Comparison of ENCODE assay signal across 13 cellular contexts in genomic region chr11:47062736-47063135, GRCh38.
DNase-seq lines count a peak whose midpoint lies in the region; ATAC-seq, FAIRE-seq and TF ChIP-seq lines count a peak whose summit lies in the region.
"Had no signal": no experiment of that assay in that cellular context is flagged by ENCODE, and none has a peak within 500 bp of the region (broad histone marks: within the 10 kb centered on the region; RNA-seq: fewer than 3 reads in every experiment).

No MANE protein-coding gene starts in this region.

- H3K9ac ChIP-seq in H1 (replicated peaks in 1 of 4; ENCODE audit: extremely low read depth in 1 of 4, low read depth in 3 of 4, low read length in 3 of 4) (no peak overlapping the region), neuronal stem cell (ENCODE audit: low read depth, low read length, poor library complexity) (no peak overlapping the region)

- CTCF ChIA-PET in H1 (lab: Charles Lee; ENCODE audit: partially characterized antibody) = interaction anchor here (0.9 kb wide), 1 partner anchor 12 kb away, joined by 4 read pairs; no protein-coding TSS in a partner anchor

- H2BK5ac ChIP-seq in H1 (ENCODE audit: low read depth, low read length) (peak overlapping the region; percentile 76; the same call in 1 of the 2 replicates), neuronal stem cell (ENCODE audit: low read length) (no peak overlapping the region)

- POLR2A ChIA-PET in H1 (lab: Charles Lee; ENCODE audit: partially characterized antibody) = interaction anchor here (1.2 to 1.8 kb wide), 3 partner anchors 84 to 153 kb away, joined by 3 to 5 read pairs (median 3); no protein-coding TSS in a partner anchor

- no peaks in the 10 kb centered on the region for H3K79me2 ChIP-seq in H1 (ENCODE audit: control insufficient read depth in 1 of 2, insufficient read depth in 2 of 2, low read length in 2 of 2)

- H4K20me1 ChIP-seq in H1 (replicated peaks in 1 of 2; ENCODE audit: control insufficient read depth in 1 of 2, insufficient read depth in 2 of 2, low read length in 2 of 2) = no peaks in the 10 kb centered on the region

- H2AFZ ChIP-seq in H1 (ENCODE audit: low read length) (no peak overlapping the region), neuronal stem cell (ENCODE audit: low read length) (no peak overlapping the region)

- H3K4me2 ChIP-seq in H1 (ENCODE audit: insufficient read depth in 1 of 2, low read depth in 2 of 2, low read length in 2 of 2) = no peak overlapping the region
- no peak overlapping the region for H3K4me2 ChIP-seq in neuronal stem cell (ENCODE audit: insufficient read depth, low read length, poor library complexity, severe bottlenecking)
- H3K4me2 ChIP-seq: A549 had no signal

- H3K23ac ChIP-seq in H1 (ENCODE audit: insufficient read length) (no peak overlapping the region), neuronal stem cell (ENCODE audit: low read depth, low read length, poor library complexity) (no peak overlapping the region)

- DNase-seq in LHCN-M2 (ENCODE audit: low read depth) = peak; percentile 58
- DNase-seq in H1 (ENCODE audit: low read depth in 1 of 2, low spot score in 2 of 2) = no peak
- DNase-seq in neuronal stem cell (ENCODE audit: low spot score) = no peak
- no peak for DNase-seq in islet precursor cell
- DNase-seq in cerebellar nuclear complex (lab: John Stamatoyannopoulos, UW) = no peak
- DNase-seq: BE2C; CD4-positive, alpha-beta memory T cell; DMS79; IMR-90 had no signal

- no peak overlapping the region for H3K56ac ChIP-seq in H1 (replicated peaks; ENCODE audit: insufficient read length, low read depth, low read length)

- WGBS in H1 (ENCODE audit: extremely low coverage in 1 of 2, insufficient coverage in 1 of 2, insufficient read length in 1 of 2, insufficient replicate concordance in 2 of 2, low coverage in 1 of 2, low lambda C conversion rate in 2 of 2, missing lambda C conversion rate in 1 of 2), 2 experiments = 64% methylated on average over 2 of the region's 2 CpGs; no CpG with 5 or more reads in 1 of the 2 experiments
- no CpG with 5 or more reads among the region's 2 CpGs for WGBS in neuronal stem cell (ENCODE audit: extremely low coverage in 2 of 2, insufficient read length in 2 of 2, insufficient replicate concordance in 1 of 2), 2 donors

- no peaks in the 10 kb centered on the region; the same call in 1 of the 2 replicates for H3K23me2 ChIP-seq in H1 (ENCODE audit: low read depth, low read length)

- H4K91ac ChIP-seq in H1 (replicated peaks; ENCODE audit: insufficient read length, low read length) (no peak overlapping the region), neuronal stem cell (ENCODE audit: low read depth, low read length, poor library complexity) (no peak overlapping the region)

- H4K8ac ChIP-seq in H1 (ENCODE audit: extremely low read depth, insufficient read depth, low read length) (no peak overlapping the region), neuronal stem cell (ENCODE audit: low read depth, low read length) (peak overlapping the region; percentile 19)

- ATAC-seq in HG03442 (IDR thresholded peaks at IDR 0.05; ENCODE audit: unreplicated experiment) = no peak
- ATAC-seq: A549, GM12878 had no signal

- peaks cover 0 to 10% (median 8%) of the 10 kb centered on the region in 4 experiments; a peak in 5 of 7 replicates for H3K4me1 ChIP-seq in H1 (replicated peaks in 1 of 4; ENCODE audit: control insufficient read depth in 3 of 4, insufficient read depth in 4 of 4, low read length in 3 of 4)
- peaks cover 0 to 5% of the 10 kb centered on the region in 2 donors for H3K4me1 ChIP-seq in neuronal stem cell (ENCODE audit: control insufficient read depth in 2 of 2, insufficient read depth in 1 of 2, low read depth in 1 of 2, low read length in 2 of 2)
- H3K4me1 ChIP-seq: BE2C had no signal

- no peak for TF ChIP-seq POLR2A in H1 (IDR thresholded peaks at IDR 0.05; ENCODE audit: control extremely low read depth in 1 of 2, low read depth in 2 of 2, low read length in 2 of 2)

- H2BK120ac ChIP-seq in H1 (replicated peaks; ENCODE audit: low read depth, low read length) (no peak overlapping the region), neuronal stem cell (ENCODE audit: low read depth, low read length) (no peak overlapping the region)

- no peaks in the 10 kb centered on the region for H3K9me3 ChIP-seq in H1 (ENCODE audit: insufficient read depth in 2 of 2, low read depth in 1 of 2, low read length in 1 of 2)
- peaks cover 2 to 5% of the 10 kb centered on the region in 2 donors for H3K9me3 ChIP-seq in neuronal stem cell (replicated peaks in 1 of 2; ENCODE audit: control insufficient read depth in 2 of 2, insufficient read depth in 1 of 2, low read depth in 1 of 2, low read length in 2 of 2)
- H3K9me3 ChIP-seq: A549, BE2C had no signal

- H2BK12ac ChIP-seq in H1 (ENCODE audit: low read depth, low read length) (peak overlapping the region; percentile 97), neuronal stem cell (ENCODE audit: low read length) (no peak overlapping the region)

- TF ChIP-seq EP300 in H1 (IDR thresholded peaks at IDR 0.05; ENCODE audit: borderline replicate concordance in 1 of 2, low read depth in 2 of 2, low read length in 2 of 2) = no peak

- H3K4me3 ChIP-seq in H1 (ENCODE audit: extremely low read depth in 1 of 4, insufficient read depth in 2 of 4, low read depth in 3 of 4, low read length in 4 of 4) (no peak overlapping the region), neuronal stem cell (ENCODE audit: low read length in 2 of 2) (no peak overlapping the region)
- H3K4me3 ChIP-seq: A549, GM12878 had no signal

- H3K4ac ChIP-seq in H1 (replicated peaks; ENCODE audit: insufficient read length, low read depth, low read length) (no peak overlapping the region), neuronal stem cell (ENCODE audit: low read length) (no peak overlapping the region)

- H3K14ac ChIP-seq in H1 (ENCODE audit: insufficient read length) (no peak overlapping the region), neuronal stem cell (ENCODE audit: low read length) (no peak overlapping the region)

- H3K79me1 ChIP-seq in H1 (ENCODE audit: low read depth, low read length) (no peaks in the 10 kb centered on the region), neuronal stem cell (ENCODE audit: low read depth, low read length) (no peaks in the 10 kb centered on the region)

- H3K27ac ChIP-seq in H1 (ENCODE audit: low read depth, low read length) (no peak overlapping the region), neuronal stem cell (replicated peaks; ENCODE audit: low read length) (no peak overlapping the region)
- H3K27ac ChIP-seq: A549, C4-2B had no signal

- no peak overlapping the region for H2BK20ac ChIP-seq in H1 (ENCODE audit: low read length)

- no peak for TF ChIP-seq RAD21 in H1 (IDR thresholded peaks at IDR 0.05 in 1 of 2, conservative IDR thresholded peaks at IDR 0.05 in 1 of 2; ENCODE audit: low read depth in 2 of 2, low read length in 2 of 2)

- H4K5ac ChIP-seq in H1 (ENCODE audit: insufficient read length, low read depth, low read length) = no peak overlapping the region

- peak overlapping the region; percentile 93; the same call in 1 of the 2 replicates for H2AK5ac ChIP-seq in H1 (ENCODE audit: low read depth, low read length)
- no peak overlapping the region for H2AK5ac ChIP-seq in neuronal stem cell (ENCODE audit: low read depth, low read length)

- H2BK15ac ChIP-seq in H1 (ENCODE audit: low read length) (peak overlapping the region; percentile 83; the same call in 1 of the 2 replicates), neuronal stem cell (ENCODE audit: low read length) (no peak overlapping the region)

- H3K27me3 ChIP-seq in H1 (replicated peaks in 1 of 4; ENCODE audit: control insufficient read depth in 3 of 4, extremely low read depth in 1 of 4, insufficient read depth in 3 of 4, low read length in 3 of 4) (no peaks in the 10 kb centered on the region), neuronal stem cell (ENCODE audit: control insufficient read depth in 3 of 3, insufficient read depth in 3 of 3, low read depth in 1 of 3, low read length in 3 of 3) (no peaks in the 10 kb centered on the region)
- H3K27me3 ChIP-seq: BE2C had no signal

- TF ChIP-seq CTCF in H1 (IDR thresholded peaks at IDR 0.05; ENCODE audit: control extremely low read depth in 1 of 3, insufficient read depth in 1 of 3, low read depth in 1 of 3, low read length in 3 of 3) = no peak

- no peaks in the 10 kb centered on the region for H3K36me3 ChIP-seq in H1 (ENCODE audit: control insufficient read depth in 2 of 4, insufficient read depth in 4 of 4, low read length in 3 of 4)
- peaks cover 0 to 3% of the 10 kb centered on the region in 2 donors for H3K36me3 ChIP-seq in neuronal stem cell (replicated peaks in 1 of 2; ENCODE audit: control insufficient read depth in 2 of 2, insufficient read depth in 2 of 2, low read length in 2 of 2)
- H3K36me3 ChIP-seq: BE2C had no signal

- FAIRE-seq in H1 (lab: Jason Lieb, UNC) = no peak
- FAIRE-seq: A549, GM12878 had no signal

- no peak overlapping the region for H3K18ac ChIP-seq in H1 (ENCODE audit: extremely low read depth, low read length)
- H3K18ac ChIP-seq in neuronal stem cell (ENCODE audit: low read length) = no peak overlapping the region

TF ChIP-seq in H1, 55 proteins besides CTCF, POLR2A, EP300 and RAD21:
- TF ChIP-seq FOSL1 (IDR thresholded peaks at IDR 0.05; ENCODE audit: insufficient read depth, low read depth, low read length) (no peak), E2F6 (IDR thresholded peaks at IDR 0.05) (peak; percentile 38; the same call in 1 of the 2 replicates), SP4 (IDR thresholded peaks at IDR 0.05; ENCODE audit: low read length) (no peak), KDM1A (IDR thresholded peaks at IDR 0.05; ENCODE audit: borderline replicate concordance, low read length) (no peak), TEAD4 (IDR thresholded peaks at IDR 0.05; ENCODE audit: low read depth, low read length) (0 out of 2 replicates have a peak, but pooled peaks have one; percentile 41)
